3 cellular contexts compared by ENCODE assay signal in the genomic region with DNA sequence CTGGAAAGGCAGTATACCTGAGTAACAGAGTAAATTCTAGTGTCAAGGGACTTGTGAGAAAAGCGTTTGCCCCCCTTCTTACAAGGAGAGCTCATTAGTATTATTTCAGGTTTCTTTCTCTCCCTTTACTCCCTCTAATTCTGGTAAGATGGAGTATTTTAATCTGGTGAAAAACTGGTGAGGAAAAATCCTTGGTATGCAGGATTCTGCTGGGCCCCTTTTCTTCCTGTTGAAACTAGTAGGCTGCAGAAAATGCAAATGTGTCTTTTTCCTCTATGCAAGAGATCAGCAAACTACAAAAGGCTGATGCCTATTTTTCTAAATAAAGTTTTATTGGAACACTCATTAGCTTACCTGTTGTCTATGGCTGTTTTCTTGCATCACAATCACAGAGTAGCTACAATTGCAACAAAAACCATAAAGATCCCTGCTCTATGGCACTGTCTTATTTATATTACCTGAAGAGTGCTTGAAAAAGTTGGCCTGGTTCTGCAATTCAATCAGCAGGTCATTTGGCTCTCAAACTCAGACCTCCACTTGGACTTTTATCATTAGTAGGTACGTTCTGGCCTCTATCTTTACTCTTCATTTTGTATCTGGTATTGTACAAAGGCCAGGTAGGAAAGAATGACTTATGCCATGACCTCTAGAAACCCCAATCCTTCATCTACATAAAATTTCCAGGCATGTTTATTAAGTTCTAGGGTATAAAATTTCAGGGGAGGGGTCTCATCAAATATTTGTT.
TF ChIP-seq lines count a peak whose summit lies in the region.

No MANE protein-coding gene starts in this region.

TF ChIP-seq in SK-N-SH treated with all-trans-retinoic acid at 6 μM for 48 hours, 23 proteins besides CTCF, POLR2A, EP300 and RAD21:
- no peak for TF ChIP-seq GLIS3 (CRISPR knock-in tag; IDR thresholded peaks at IDR 0.05)

TF ChIP-seq in SK-N-SH, 30 proteins besides CTCF, POLR2A, EP300 and RAD21:
- TF ChIP-seq TAF1 (IDR thresholded peaks at IDR 0.05; ENCODE audit: borderline replicate concordance, low read depth, low read length): no peak
- TF ChIP-seq MXI1 (IDR thresholded peaks at IDR 0.05; ENCODE audit: low read depth, low read length): no peak
- no peak for TF ChIP-seq ZBTB33 (IDR thresholded peaks at IDR 0.05; ENCODE audit: borderline replicate concordance, low read depth)
- TF ChIP-seq EZH2phosphoT487 (IDR thresholded peaks at IDR 0.05; ENCODE audit: borderline replicate concordance, low read depth): no peak
- TF ChIP-seq GATA2 (CRISPR knock-in tag; IDR thresholded peaks at IDR 0.05): no peak
- TF ChIP-seq RXRA (IDR thresholded peaks at IDR 0.05; ENCODE audit: borderline replicate concordance, low read depth): no peak
- no peak for TF ChIP-seq ELF1 (IDR thresholded peaks at IDR 0.05)
- no peak for TF ChIP-seq TCF12 (IDR thresholded peaks at IDR 0.05)
- TF ChIP-seq RFX5 (IDR thresholded peaks at IDR 0.05; ENCODE audit: low read length): no peak
- no peak for TF ChIP-seq NRF1 (IDR thresholded peaks at IDR 0.05; ENCODE audit: low read depth, low read length)
- TF ChIP-seq FOXJ3 (CRISPR knock-in tag; IDR thresholded peaks at IDR 0.05): no peak
- TF ChIP-seq REST (IDR thresholded peaks at IDR 0.05; ENCODE audit: low read depth, low read length): no peak
- no peak for TF ChIP-seq FOSL2 (IDR thresholded peaks at IDR 0.05; ENCODE audit: borderline replicate concordance, low read depth)
- TF ChIP-seq TEAD4 (IDR thresholded peaks at IDR 0.05; ENCODE audit: borderline replicate concordance, insufficient read depth): no peak
- no peak for TF ChIP-seq SMC3 (IDR thresholded peaks at IDR 0.05; ENCODE audit: low read depth, low read length)

TF ChIP-seq in GM12878, 131 proteins besides CTCF, POLR2A, EP300 and RAD21:
- TF ChIP-seq, protein P1, sequence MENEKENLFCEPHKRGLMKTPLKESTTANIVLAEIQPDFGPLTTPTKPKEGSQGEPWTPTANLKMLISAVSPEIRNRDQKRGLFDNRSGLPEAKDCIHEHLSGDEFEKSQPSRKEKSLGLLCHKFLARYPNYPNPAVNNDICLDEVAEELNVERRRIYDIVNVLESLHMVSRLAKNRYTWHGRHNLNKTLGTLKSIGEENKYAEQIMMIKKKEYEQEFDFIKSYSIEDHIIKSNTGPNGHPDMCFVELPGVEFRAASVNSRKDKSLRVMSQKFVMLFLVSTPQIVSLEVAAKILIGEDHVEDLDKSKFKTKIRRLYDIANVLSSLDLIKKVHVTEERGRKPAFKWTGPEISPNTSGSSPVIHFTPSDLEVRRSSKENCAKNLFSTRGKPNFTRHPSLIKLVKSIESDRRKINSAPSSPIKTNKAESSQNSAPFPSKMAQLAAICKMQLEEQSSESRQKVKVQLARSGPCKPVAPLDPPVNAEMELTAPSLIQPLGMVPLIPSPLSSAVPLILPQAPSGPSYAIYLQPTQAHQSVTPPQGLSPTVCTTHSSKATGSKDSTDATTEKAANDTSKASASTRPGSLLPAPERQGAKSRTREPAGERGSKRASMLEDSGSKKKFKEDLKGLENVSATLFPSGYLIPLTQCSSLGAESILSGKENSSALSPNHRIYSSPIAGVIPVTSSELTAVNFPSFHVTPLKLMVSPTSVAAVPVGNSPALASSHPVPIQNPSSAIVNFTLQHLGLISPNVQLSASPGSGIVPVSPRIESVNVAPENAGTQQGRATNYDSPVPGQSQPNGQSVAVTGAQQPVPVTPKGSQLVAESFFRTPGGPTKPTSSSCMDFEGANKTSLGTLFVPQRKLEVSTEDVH (IDR thresholded peaks at IDR 0.05; ENCODE audit: low read depth, partially characterized antibody): no peak
- TF ChIP-seq EGR1 (IDR thresholded peaks at IDR 0.05; ENCODE audit: borderline replicate concordance in 1 of 2, low read depth in 2 of 2, low read length in 2 of 2) (no peak), EZH2 (IDR thresholded peaks at IDR 0.05; ENCODE audit: borderline replicate concordance, control insufficient read depth, low read depth, low read length) (no peak)
- TF ChIP-seq, protein P2, sequence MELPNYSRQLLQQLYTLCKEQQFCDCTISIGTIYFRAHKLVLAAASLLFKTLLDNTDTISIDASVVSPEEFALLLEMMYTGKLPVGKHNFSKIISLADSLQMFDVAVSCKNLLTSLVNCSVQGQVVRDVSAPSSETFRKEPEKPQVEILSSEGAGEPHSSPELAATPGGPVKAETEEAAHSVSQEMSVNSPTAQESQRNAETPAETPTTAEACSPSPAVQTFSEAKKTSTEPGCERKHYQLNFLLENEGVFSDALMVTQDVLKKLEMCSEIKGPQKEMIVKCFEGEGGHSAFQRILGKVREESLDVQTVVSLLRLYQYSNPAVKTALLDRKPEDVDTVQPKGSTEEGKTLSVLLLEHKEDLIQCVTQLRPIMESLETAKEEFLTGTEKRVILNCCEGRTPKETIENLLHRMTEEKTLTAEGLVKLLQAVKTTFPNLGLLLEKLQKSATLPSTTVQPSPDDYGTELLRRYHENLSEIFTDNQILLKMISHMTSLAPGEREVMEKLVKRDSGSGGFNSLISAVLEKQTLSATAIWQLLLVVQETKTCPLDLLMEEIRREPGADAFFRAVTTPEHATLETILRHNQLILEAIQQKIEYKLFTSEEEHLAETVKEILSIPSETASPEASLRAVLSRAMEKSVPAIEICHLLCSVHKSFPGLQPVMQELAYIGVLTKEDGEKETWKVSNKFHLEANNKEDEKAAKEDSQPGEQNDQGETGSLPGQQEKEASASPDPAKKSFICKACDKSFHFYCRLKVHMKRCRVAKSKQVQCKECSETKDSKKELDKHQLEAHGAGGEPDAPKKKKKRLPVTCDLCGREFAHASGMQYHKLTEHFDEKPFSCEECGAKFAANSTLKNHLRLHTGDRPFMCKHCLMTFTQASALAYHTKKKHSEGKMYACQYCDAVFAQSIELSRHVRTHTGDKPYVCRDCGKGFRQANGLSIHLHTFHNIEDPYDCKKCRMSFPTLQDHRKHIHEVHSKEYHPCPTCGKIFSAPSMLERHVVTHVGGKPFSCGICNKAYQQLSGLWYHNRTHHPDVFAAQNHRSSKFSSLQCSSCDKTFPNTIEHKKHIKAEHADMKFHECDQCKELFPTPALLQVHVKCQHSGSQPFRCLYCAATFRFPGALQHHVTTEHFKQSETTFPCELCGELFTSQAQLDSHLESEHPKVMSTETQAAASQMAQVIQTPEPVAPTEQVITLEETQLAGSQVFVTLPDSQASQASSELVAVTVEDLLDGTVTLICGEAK (IDR thresholded peaks at IDR 0.05; ENCODE audit: borderline replicate concordance): peak; percentile 71
TF ChIP-seq in GM12878: peak in this region for 1.
